ENCODE assay signal across 28 cellular contexts in genomic region chr7:38881947-38882684, GRCh38. TPM values are rescaled to one million over a fixed set of nuclear protein-coding genes. Genes with fewer than 3 reads are reported as not detected.
DNase-seq lines count a peak whose midpoint lies in the region; ATAC-seq and TF ChIP-seq lines count a peak whose summit lies in the region.
"Had no signal": no experiment of that assay in that cellular context is flagged by ENCODE, and none has a peak within 500 bp of the region (broad histone marks: within the 10 kb centered on the region; RNA-seq: fewer than 3 reads in every experiment).

No MANE protein-coding gene starts in this region.

- no peak overlapping the region for H3K4me3 ChIP-seq in RWPE2 (ENCODE audit: severe bottlenecking)
- H3K4me3 ChIP-seq: PC-9, skin epidermis, thoracic aorta, uterus had no signal

- no peak overlapping the region for H3K4me3 Mint-ChIP-seq in activated T-cell treated with anti-CD3 and anti-CD28 coated beads, Interleukin-2, amount 50 U/mL, for 72 hours
- no peak overlapping the region for H3K4me3 Mint-ChIP-seq in activated T-cell treated with anti-CD3 and anti-CD28 coated beads, Interleukin-2, amount 50 U/mL, for 4 hours
- no peak overlapping the region for H3K4me3 Mint-ChIP-seq in stimulated activated naive B cell treated with anti-CD40 and anti-IgM and Interleukin-4, amounts not matched to agents 10 μg/mL and 1 μg/mL and 100 μg/mL, for 72 hours
- H3K4me3 Mint-ChIP-seq: activated CD8-positive, alpha-beta memory T cell treated with anti-CD3 and anti-CD28 coated beads, Interleukin-2, amount 10 ng/mL, durations not matched to agents 7 days and 5 days; activated naive CD4-positive, alpha-beta T cell treated with anti-CD3 and anti-CD28 coated beads for 36 hours; activated T-helper 1 cell treated with anti-CD3 and anti-CD28 coated beads, Interleukin-12 subunit alpha, Interleukin-12 subunit beta, Interleukin-2, Interleukin-4 antibody, amounts not matched to agents 30 ng/mL and 10 ng/mL and 1 ng/mL, durations not matched to agents 14 hours and 24 hours and 36 hours; nephron had no signal

- no peak overlapping the region for H3K27ac Mint-ChIP-seq in activated T-cell treated with anti-CD3 and anti-CD28 coated beads, Interleukin-2, amount 50 U/mL, for 72 hours
- peak overlapping the region; percentile 11 for H3K27ac Mint-ChIP-seq in stimulated activated naive B cell treated with anti-CD40 and anti-IgM and Interleukin-4, amounts not matched to agents 10 μg/mL and 1 μg/mL and 100 μg/mL, for 72 hours
- H3K27ac Mint-ChIP-seq: activated CD8-positive, alpha-beta memory T cell treated with anti-CD3 and anti-CD28 coated beads, Interleukin-2, amount 10 ng/mL, durations not matched to agents 7 days and 5 days; activated naive CD4-positive, alpha-beta T cell treated with anti-CD3 and anti-CD28 coated beads for 36 hours; activated T-helper 1 cell treated with anti-CD3 and anti-CD28 coated beads, Interleukin-12 subunit alpha, Interleukin-12 subunit beta, Interleukin-2, Interleukin-4 antibody, amounts not matched to agents 30 ng/mL and 10 ng/mL and 1 ng/mL, durations not matched to agents 14 hours and 24 hours and 36 hours; nephron had no signal

- no peaks in the 10 kb centered on the region for H3K27me3 Mint-ChIP-seq in activated T-cell treated with anti-CD3 and anti-CD28 coated beads, Interleukin-2, amount 50 U/mL, for 72 hours (ENCODE audit: low read depth)
- no peaks in the 10 kb centered on the region for H3K27me3 Mint-ChIP-seq in activated T-cell treated with anti-CD3 and anti-CD28 coated beads, Interleukin-2, amount 50 U/mL, for 4 hours (ENCODE audit: low read depth)
- no peaks in the 10 kb centered on the region for H3K27me3 Mint-ChIP-seq in stimulated activated naive B cell treated with anti-CD40 and anti-IgM and Interleukin-4, amounts not matched to agents 10 μg/mL and 1 μg/mL and 100 μg/mL, for 72 hours
- H3K27me3 Mint-ChIP-seq: activated CD8-positive, alpha-beta memory T cell treated with anti-CD3 and anti-CD28 coated beads, Interleukin-2, amount 10 ng/mL, durations not matched to agents 7 days and 5 days had no signal

- H3K36me3 ChIP-seq in RWPE2 (ENCODE audit: low read depth) = no peaks in the 10 kb centered on the region
- H3K36me3 ChIP-seq: thoracic aorta, uterus had no signal

- peaks cover 6% of the 10 kb centered on the region for H3K4me1 ChIP-seq in RWPE2 (ENCODE audit: insufficient read depth, poor library complexity, severe bottlenecking)
- H3K4me1 ChIP-seq: uterus had no signal

- H3K4me1 Mint-ChIP-seq in activated T-cell treated with anti-CD3 and anti-CD28 coated beads, Interleukin-2, amount 50 U/mL, for 72 hours (ENCODE audit: low read depth) = peaks cover 46% of the 10 kb centered on the region
- peaks cover 45% of the 10 kb centered on the region for H3K4me1 Mint-ChIP-seq in activated T-cell treated with anti-CD3 and anti-CD28 coated beads, Interleukin-2, amount 50 U/mL, for 4 hours (ENCODE audit: low read depth)
- H3K4me1 Mint-ChIP-seq in stimulated activated naive B cell treated with anti-CD40 and anti-IgM and Interleukin-4, amounts not matched to agents 10 μg/mL and 1 μg/mL and 100 μg/mL, for 72 hours = peaks cover 45 to 58% of the 10 kb centered on the region in 2 donors
- H3K4me1 Mint-ChIP-seq: nephron had no signal

- H3K27me3 ChIP-seq in RWPE2 (ENCODE audit: insufficient read depth, poor library complexity, severe bottlenecking) = no peaks in the 10 kb centered on the region
- H3K27me3 ChIP-seq: uterus had no signal

- peak; percentile 24 to 42 for ATAC-seq in activated T-cell treated with anti-CD3 and anti-CD28 coated beads, Interleukin-2, amount 50 U/mL, for 72 hours (replicated peaks in 1 of 2)
- no peak for ATAC-seq in activated T-cell treated with anti-CD3 and anti-CD28 coated beads, Interleukin-2, amount 50 U/mL, for 4 hours
- peak; percentile 57; the same call in 2 of the 3 replicates for ATAC-seq in RWPE2 (ENCODE audit: low read depth)
- no peak for ATAC-seq in stimulated activated naive B cell treated with anti-CD40 and anti-IgM and Interleukin-4, amounts not matched to agents 10 μg/mL and 1 μg/mL and 100 μg/mL, for 72 hours (replicated peaks)
- ATAC-seq: activated CD8-positive, alpha-beta memory T cell treated with anti-CD3 and anti-CD28 coated beads, Interleukin-2, amount 10 ng/mL, durations not matched to agents 7 days and 5 days; left colon had no signal

- peak in 1 of 2 donors; percentile 2 for DNase-seq in activated T-cell treated with anti-CD3 and anti-CD28 coated beads, Interleukin-2, amount 50 U/mL, for 72 hours
- DNase-seq in activated T-cell treated with anti-CD3 and anti-CD28 coated beads, Interleukin-2, amount 50 U/mL, for 4 hours = no peak
- DNase-seq in RWPE2 (ENCODE audit: low spot score) = no peak
- DNase-seq in epithelial cell of prostate (ENCODE audit: low read depth, low spot score) = peak; percentile 27
- no peak for DNase-seq in stimulated activated naive B cell treated with anti-CD40 and anti-IgM and Interleukin-4, amounts not matched to agents 10 μg/mL and 1 μg/mL and 100 μg/mL, for 72 hours
- DNase-seq in AG08395 (ENCODE audit: low spot score) = no peak
- DNase-seq in UCSD-AML1 (lab: John Stamatoyannopoulos, UW; ENCODE audit: unreplicated experiment) = no peak
- no peak for DNase-seq in HT-29 (ENCODE audit: low spot score)
- DNase-seq: activated CD4-positive, alpha-beta T cell treated with anti-CD3 and anti-CD28 coated beads for 4 hours; activated CD8-positive, alpha-beta memory T cell treated with anti-CD3 and anti-CD28 coated beads, Interleukin-2, amount 10 ng/mL, durations not matched to agents 7 days and 5 days; activated naive CD4-positive, alpha-beta T cell treated with anti-CD3 and anti-CD28 coated beads for 36 hours; DMS153; hypothalamus; left colon; NCI-H1417; NCI-H2029; NCI-H526 treated with DMSO at 0.1 percent for 48 hours; NK-92 treated with Interleukin-12 subunit alpha and Interleukin-12 subunit beta, amount 100 ng/mL, for 24 hours; PC-9; retina; SHP77 treated with DMSO at 0.1 percent for 48 hours; stimulated activated naive CD4-positive, alpha-beta T cell treated with Interleukin-2 at 50 U/mL for 16 hours; uterus had no signal

- peaks cover 5 to 7% of the 10 kb centered on the region in 2 donors for H3K36me3 Mint-ChIP-seq in activated T-cell treated with anti-CD3 and anti-CD28 coated beads, Interleukin-2, amount 50 U/mL, for 72 hours (ENCODE audit: insufficient read depth in 2 of 2)
- peaks cover 35% of the 10 kb centered on the region for H3K36me3 Mint-ChIP-seq in activated T-cell treated with anti-CD3 and anti-CD28 coated beads, Interleukin-2, amount 50 U/mL, for 4 hours (ENCODE audit: insufficient read depth)
- peaks cover 31 to 62% of the 10 kb centered on the region in 2 donors for H3K36me3 Mint-ChIP-seq in stimulated activated naive B cell treated with anti-CD40 and anti-IgM and Interleukin-4, amounts not matched to agents 10 μg/mL and 1 μg/mL and 100 μg/mL, for 72 hours

- H3K9me3 Mint-ChIP-seq in activated T-cell treated with anti-CD3 and anti-CD28 coated beads, Interleukin-2, amount 50 U/mL, for 72 hours = peaks cover under 1 to 2% of the 10 kb centered on the region in 2 donors
- peaks cover 2% of the 10 kb centered on the region for H3K9me3 Mint-ChIP-seq in activated T-cell treated with anti-CD3 and anti-CD28 coated beads, Interleukin-2, amount 50 U/mL, for 4 hours
- H3K9me3 Mint-ChIP-seq in stimulated activated naive B cell treated with anti-CD40 and anti-IgM and Interleukin-4, amounts not matched to agents 10 μg/mL and 1 μg/mL and 100 μg/mL, for 72 hours = peaks cover 2 to 7% of the 10 kb centered on the region in 2 donors

- no peaks in the 10 kb centered on the region for H3K9me3 ChIP-seq in RWPE2 (ENCODE audit: severe bottlenecking)
- H3K9me3 ChIP-seq: thoracic aorta, uterus had no signal

- TF ChIP-seq CTCF in RWPE2 (IDR thresholded peaks at IDR 0.05; ENCODE audit: poor library complexity, severe bottlenecking) = no peak

- no peak overlapping the region for H3K27ac ChIP-seq in RWPE2 (ENCODE audit: poor library complexity, severe bottlenecking)
- H3K27ac ChIP-seq in epithelial cell of prostate = peak overlapping the region; percentile 40
- H3K27ac ChIP-seq: HL-60, PC-9, skin epidermis, thoracic aorta, uterus had no signal

RNA-seq across cellular contexts. Expression of gene VPS41, which starts 26.9 kb away (rescaled TPM):
- 10 to 100 TPM; 61.1 to 64.9 TPM for total RNA-seq in activated T-cell treated with anti-CD3 and anti-CD28 coated beads, Interleukin-2, amount 50 U/mL, for 72 hours
- total RNA-seq in activated T-cell treated with anti-CD3 and anti-CD28 coated beads, Interleukin-2, amount 50 U/mL, for 4 hours = 10 to 100 TPM; 46.2 to 49.2 (median 47.1) TPM
- total RNA-seq in HT-29 (2014; rRNA removed; shearing (Covaris generic)) = 11.4 and 14.2 TPM in 2 replicates

Comparison
In these comparisons a context has a peak if more than half of its experiments do, and no peak if none do; other contexts are left out.
1. ATAC-seq: peak in activated T-cell treated with anti-CD3 and anti-CD28 coated beads, Interleukin-2, amount 50 U/mL, for 72 hours (2 of 2) and RWPE2 (single experiment); none in activated T-cell treated with anti-CD3 and anti-CD28 coated beads, Interleukin-2, amount 50 U/mL, for 4 hours (0 of 2) and stimulated activated naive B cell treated with anti-CD40 and anti-IgM and Interleukin-4, amounts not matched to agents 10 μg/mL and 1 μg/mL and 100 μg/mL, for 72 hours (0 of 2).